Comparison of ENCODE assay signal across 1 cellular context in genomic region chr7:140674356-140674800, GRCh38.
TF ChIP-seq lines count a peak whose summit lies in the region.

No MANE protein-coding gene starts in this region.

TF ChIP-seq in HCT116, 20 proteins besides CTCF, POLR2A, EP300 and RAD21 (continued from another document):
- no peak for TF ChIP-seq REST (IDR thresholded peaks at IDR 0.05; ENCODE audit: low read depth)
- TF ChIP-seq ZNF274 (IDR thresholded peaks at IDR 0.05; ENCODE audit: low read depth, low read length): no peak
